In genomic region chr10:110354322-110354766, GRCh38 we compare ENCODE assay signal across 9 cellular contexts. TPM values are rescaled to one million over a fixed set of nuclear protein-coding genes. Genes with fewer than 3 reads are reported as not detected.
A peak's percentile ranks its signal among the peaks of the same experiment; 100 is the strongest.
DNase-seq lines count a peak whose midpoint lies in the region; ATAC-seq, FAIRE-seq and TF ChIP-seq lines count a peak whose summit lies in the region.
"Had no signal": no experiment of that assay in that cellular context is flagged by ENCODE, and none has a peak within 500 bp of the region (broad histone marks: within the 10 kb centered on the region; RNA-seq: fewer than 3 reads in every experiment).

No MANE protein-coding gene starts in this region.

- peak; percentile 83 for DNase-seq in BE2C
- no peak for DNase-seq in GM19239 (ENCODE audit: insufficient read length, low spot score)
- peak; percentile 23 for DNase-seq in NCI-H1048 (lab: John Stamatoyannopoulos, UW)
- DNase-seq in WTC11 (ENCODE audit: low spot score) = peak; percentile 88
- DNase-seq in central memory CD8-positive, alpha-beta T cell (ENCODE audit: low spot score in 2 of 2) = peak; percentile 62 to 67
- peak; percentile 91 for DNase-seq in left kidney (ENCODE audit: low read depth, low spot score)
- DNase-seq in stimulated activated CD4-positive, alpha-beta T cell treated with anti-CD3 and anti-CD28 coated beads, Interleukin-4, amount 100 ng/mL, for 1 hour = peak; percentile 82
- DNase-seq in NCI-H774 (lab: John Stamatoyannopoulos, UW) = no peak

- H3K9me3 ChIP-seq in BE2C = no peaks in the 10 kb centered on the region

- H3K4me3 Mint-ChIP-seq in WTC11 = peak overlapping the region; percentile 38
- H3K4me3 Mint-ChIP-seq in central memory CD8-positive, alpha-beta T cell = no peak overlapping the region

- ATAC-seq in WTC11 = peak; percentile 83
- peak; percentile 33 for ATAC-seq in central memory CD8-positive, alpha-beta T cell (replicated peaks; ENCODE audit: extremely low read depth, poor library complexity, severe bottlenecking)

- peak; percentile 77 for FAIRE-seq in GM19239 (lab: Jason Lieb, UNC)

- H3K27ac Mint-ChIP-seq in WTC11 = no peak overlapping the region
- H3K27ac Mint-ChIP-seq in central memory CD8-positive, alpha-beta T cell (ENCODE audit: low read depth) = peak overlapping the region; percentile 50

- H3K9me3 Mint-ChIP-seq in WTC11 = peaks cover 3% of the 10 kb centered on the region; the same call in 1 of the 2 replicates
- H3K9me3 Mint-ChIP-seq in central memory CD8-positive, alpha-beta T cell = no peaks in the 10 kb centered on the region

- H3K4me3 ChIP-seq in BE2C (ENCODE audit: low read depth, low read length) = no peak overlapping the region
- H3K4me3 ChIP-seq: SK-N-MC had no signal

- no peaks in the 10 kb centered on the region for H3K27me3 ChIP-seq in BE2C

- peaks cover 53% of the 10 kb centered on the region for H3K4me1 Mint-ChIP-seq in WTC11
- peaks cover 51% of the 10 kb centered on the region for H3K4me1 Mint-ChIP-seq in central memory CD8-positive, alpha-beta T cell

- CTCF ChIA-PET in WTC11 (lab: Charles Lee) = interaction anchor here (0.6 to 3.7 kb wide), 61 partner anchors 9 to 327 kb away, joined by 3 to 51 read pairs (median 4); partner anchors contain the start of genes MXI1 and SMNDC1

- TF ChIP-seq CTCF in BE2C (IDR thresholded peaks at IDR 0.05; ENCODE audit: low read depth, low read length) (peak; percentile 85), WTC11 (IDR thresholded peaks at IDR 0.05) (peak; percentile 65)

- H3K36me3 Mint-ChIP-seq in WTC11 = no peaks in the 10 kb centered on the region
- H3K36me3 Mint-ChIP-seq in central memory CD8-positive, alpha-beta T cell (ENCODE audit: insufficient read depth) = peaks cover 7% of the 10 kb centered on the region

- peaks cover 4% of the 10 kb centered on the region for H3K4me1 ChIP-seq in BE2C

- POLR2A ChIA-PET in WTC11 (lab: Charles Lee) = no interaction called here

- no peaks in the 10 kb centered on the region for H3K36me3 ChIP-seq in BE2C

- H3K27me3 Mint-ChIP-seq in WTC11 (ENCODE audit: low read depth) = no peaks in the 10 kb centered on the region
- no peaks in the 10 kb centered on the region for H3K27me3 Mint-ChIP-seq in central memory CD8-positive, alpha-beta T cell

TF ChIP-seq in WTC11, 78 proteins besides CTCF, POLR2A, EP300 and RAD21:
- TF ChIP-seq ZNF138 (CRISPR knock-in tag; conservative IDR thresholded peaks at IDR 0.05) (no peak), USF1 (CRISPR knock-in tag; IDR thresholded peaks at IDR 0.05) (no peak), ELF4 (CRISPR knock-in tag; IDR thresholded peaks at IDR 0.05; ENCODE audit: low read depth) (no peak), SOX15 (CRISPR knock-in tag; IDR thresholded peaks at IDR 0.05) (no peak), SMAD4 (CRISPR knock-in tag; IDR thresholded peaks at IDR 0.05) (no peak), ZSCAN18 (CRISPR knock-in tag; IDR thresholded peaks at IDR 0.05) (no peak), TEAD1 (CRISPR knock-in tag; IDR thresholded peaks at IDR 0.05) (no peak), ZNF512 (CRISPR knock-in tag; IDR thresholded peaks at IDR 0.05; ENCODE audit: borderline replicate concordance) (no peak), FOXP4 (CRISPR knock-in tag; IDR thresholded peaks at IDR 0.05) (no peak), KAT7 (CRISPR knock-in tag; IDR thresholded peaks at IDR 0.05; ENCODE audit: borderline replicate concordance) (no peak)

RNA-seq across cellular contexts. Expression of gene SMNDC1, which starts 49.6 kb away (rescaled TPM):
- polyA plus RNA-seq in BE2C (2012; ENCODE audit: insufficient read depth, insufficient read length, low read depth) = 58.2 TPM
- 37.7 to 55.9 TPM (median 40.2 TPM) in 3 replicates for total RNA-seq in WTC11 (2021)

Comparison
In these comparisons a context has a peak if more than half of its experiments do, and no peak if none do; other contexts are left out.
1. DNase-seq: peak in BE2C (single experiment), NCI-H1048 (single experiment), WTC11 (single experiment), central memory CD8-positive, alpha-beta T cell (2 of 2), left kidney (single experiment) and stimulated activated CD4-positive, alpha-beta T cell treated with anti-CD3 and anti-CD28 coated beads, Interleukin-4, amount 100 ng/mL, for 1 hour (single experiment); none in GM19239 (single experiment) and NCI-H774 (single experiment).